Comparison of ENCODE assay signal across 3 cellular contexts in the genomic region with DNA sequence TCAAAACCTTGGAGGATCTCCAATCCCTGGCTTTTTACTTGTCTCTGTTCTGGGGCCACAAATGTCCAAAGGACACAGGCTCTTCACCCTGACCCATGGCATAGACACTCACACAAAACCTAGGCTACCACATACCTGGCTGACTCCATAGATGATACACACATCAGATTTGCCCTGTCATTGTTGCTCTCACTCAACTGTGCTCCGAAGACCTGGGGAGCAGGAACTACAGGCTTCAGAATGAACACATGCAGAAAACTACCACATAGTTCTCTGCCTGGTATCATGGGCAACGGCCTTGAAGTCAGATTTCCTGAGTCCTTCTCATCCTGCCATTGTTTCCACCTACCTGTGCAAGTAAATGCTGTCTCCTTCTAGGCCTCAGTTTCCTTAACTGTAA.
"Had no signal": no experiment of that assay in that cellular context is flagged by ENCODE, and none has a peak within 500 bp of the region (broad histone marks: within the 10 kb centered on the region; RNA-seq: fewer than 3 reads in every experiment).

No MANE protein-coding gene starts in this region.

- H3K4me3 ChIP-seq: GM12878 had no signal

- ATAC-seq: GM12878 had no signal

- DNase-seq: GDM1, GF-D8 had no signal
